Comparison of ENCODE assay signal across 9 cellular contexts in the genomic region with DNA sequence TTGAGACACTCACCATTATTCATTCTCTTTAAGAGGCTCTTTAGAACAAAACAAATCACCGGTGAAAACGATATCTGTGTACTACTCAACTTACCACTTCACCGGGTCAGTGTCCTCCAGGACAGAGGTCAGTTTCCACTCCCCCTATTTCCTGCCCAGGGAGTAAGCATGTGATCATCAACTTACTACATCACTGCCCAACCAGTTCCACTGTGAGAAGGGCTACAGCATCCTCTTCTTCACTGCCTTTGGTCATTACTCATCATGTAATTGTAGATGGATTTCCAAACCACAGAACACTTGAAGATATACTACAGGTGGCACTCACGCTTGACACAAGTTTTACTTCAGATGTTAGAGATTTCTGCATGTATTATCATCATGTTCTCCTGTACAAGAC. TPM values are rescaled to one million over a fixed set of nuclear protein-coding genes. Genes with fewer than 3 reads are reported as not detected.
DNase-seq lines count a peak whose midpoint lies in the region; ATAC-seq and TF ChIP-seq lines count a peak whose summit lies in the region.
"Had no signal": no experiment of that assay in that cellular context is flagged by ENCODE, and none has a peak within 500 bp of the region (broad histone marks: within the 10 kb centered on the region; RNA-seq: fewer than 3 reads in every experiment).

No MANE protein-coding gene starts in this region.

- no peak overlapping the region for H3K56ac ChIP-seq in H9 (ENCODE audit: insufficient read length, low read depth, low read length)

- H2AFZ ChIP-seq in H9 (ENCODE audit: low read length) (no peak overlapping the region), SK-N-SH (ENCODE audit: low read depth) (peak overlapping the region; percentile 73; the same call in 1 of the 2 replicates)

- DNase-seq in EL = peak; percentile 76
- no peak for DNase-seq in H9
- no peak for DNase-seq in SK-N-SH
- DNase-seq in kidney epithelial cell (ENCODE audit: low read depth) = peak; percentile 95
- DNase-seq in NCI-H128 (lab: John Stamatoyannopoulos, UW; ENCODE audit: unreplicated experiment) = no peak
- no peak for DNase-seq in OCI-M1 (lab: John Stamatoyannopoulos, UW)
- no peak for DNase-seq in NCI-H1092 treated with DMSO at 0.1 percent for 48 hours (lab: John Stamatoyannopoulos, UW)

- no peaks in the 10 kb centered on the region for H3K4me1 ChIP-seq in H9 (ENCODE audit: insufficient read depth, low read length)
- peaks cover 4 to 9% of the 10 kb centered on the region in 2 experiments; a peak in 2 of 4 replicates for H3K4me1 ChIP-seq in SK-N-SH (ENCODE audit: control insufficient read depth in 1 of 2, insufficient read depth in 2 of 2, low read depth in 1 of 2, low read length in 1 of 2)

- H3T11ph ChIP-seq in H9 (ENCODE audit: low read length) = no peak overlapping the region

- H2BK12ac ChIP-seq in H9 (ENCODE audit: insufficient read length, low read depth, low read length) = no peak overlapping the region

- peak in 1 of 2 experiments; percentile 17; a peak in 1 of 4 replicates for TF ChIP-seq EP300 in SK-N-SH (IDR thresholded peaks at IDR 0.05; ENCODE audit: borderline replicate concordance in 1 of 2, low read depth in 1 of 2, low read length in 1 of 2)

- H3K18ac ChIP-seq in H9 (ENCODE audit: insufficient read length, low read depth, low read length) = no peak overlapping the region

- H3K36me3 ChIP-seq in SK-N-SH (replicated peaks in 1 of 2; ENCODE audit: control insufficient read depth in 1 of 2, insufficient read depth in 2 of 2, low read length in 1 of 2) (no peaks in the 10 kb centered on the region), kidney epithelial cell (ENCODE audit: control insufficient read depth, insufficient read depth, low read length) (no peaks in the 10 kb centered on the region)

- H2BK120ac ChIP-seq in H9 (ENCODE audit: low read depth, low read length, poor library complexity, severe bottlenecking) = no peak overlapping the region

- H3K36me3 Mint-ChIP-seq in H9 (ENCODE audit: insufficient read depth in 1 of 3, low read depth in 3 of 3) = no peaks in the 10 kb centered on the region

- no peak overlapping the region for H3K4ac ChIP-seq in H9 (ENCODE audit: low read depth, low read length)

- H3K79me2 ChIP-seq in H9 (ENCODE audit: insufficient read depth, low read length) = no peaks in the 10 kb centered on the region
- no peaks in the 10 kb centered on the region for H3K79me2 ChIP-seq in SK-N-SH (ENCODE audit: insufficient read depth)

- no peak overlapping the region for H3K14ac ChIP-seq in H9 (ENCODE audit: insufficient read depth, low read length)

- H3K23me2 ChIP-seq in H9 (ENCODE audit: insufficient read length, low read depth, low read length, poor library complexity, severe bottlenecking) = peaks cover 6% of the 10 kb centered on the region

- H2BK20ac ChIP-seq in H9 (ENCODE audit: low read depth, low read length, poor library complexity, severe bottlenecking) = no peak overlapping the region

- no peak overlapping the region for H4K91ac ChIP-seq in H9 (ENCODE audit: insufficient read length, low read depth, low read length)

- POLR2A ChIA-PET in SK-N-SH (lab: Yijun Ruan, JAX) = no interaction called here

- CTCF ChIA-PET in SK-N-SH (lab: Yijun Ruan, JAX) = no interaction called here

- H3K9ac ChIP-seq in H9 (ENCODE audit: extremely low read depth, insufficient read length, low read length) = no peak overlapping the region
- no peak overlapping the region for H3K9ac ChIP-seq in SK-N-SH

- no peak overlapping the region for H4K8ac ChIP-seq in H9 (replicated peaks; ENCODE audit: insufficient read length, low read depth, low read length)

- no peak overlapping the region for H3K4me3 Mint-ChIP-seq in H9

- no peak for TF ChIP-seq RAD21 in SK-N-SH (IDR thresholded peaks at IDR 0.05; ENCODE audit: low read length)

- H3K79me1 ChIP-seq in H9 (ENCODE audit: insufficient read depth, low read depth, low read length, poor library complexity, severe bottlenecking) = no peaks in the 10 kb centered on the region

- H3K4me2 ChIP-seq in H9 (ENCODE audit: insufficient read depth, insufficient read length, low read length) (no peak overlapping the region), SK-N-SH (peak overlapping the region; percentile 70)

- peaks cover 8 to 10% of the 10 kb centered on the region in 2 experiments for H3K4me1 Mint-ChIP-seq in H9

- WGBS in H9 (ENCODE audit: extremely low coverage, insufficient read length, low lambda C conversion rate) = no CpG with 5 or more reads among the region's 4 CpGs
- 38% methylated on average over 4 of the region's 4 CpGs for WGBS in SK-N-SH (ENCODE audit: low lambda C conversion rate)

- H3K9me3 Mint-ChIP-seq in H9 = no peaks in the 10 kb centered on the region; a peak in 1 of 5 replicates

- no peak overlapping the region for H2AK5ac ChIP-seq in H9 (ENCODE audit: insufficient read length, low read length)

- H3F3A ChIP-seq in SK-N-SH (replicated peaks; ENCODE audit: insufficient read depth) = peaks cover 10% of the 10 kb centered on the region

- H3K4me3 ChIP-seq in SK-N-SH (ENCODE audit: low read depth in 2 of 2, low read length in 1 of 2) (peak overlapping the region in 1 of 2 experiments; percentile 29; a peak in 2 of 4 replicates), kidney epithelial cell (ENCODE audit: low read depth, low read length) (no peak overlapping the region)

- H3K27me3 ChIP-seq in H9 (ENCODE audit: insufficient read depth, low read length) (peaks cover 9% of the 10 kb centered on the region), SK-N-SH (ENCODE audit: insufficient read depth) (peaks cover 7% of the 10 kb centered on the region), kidney epithelial cell (ENCODE audit: control insufficient read depth, insufficient read depth, low read length) (no peaks in the 10 kb centered on the region)

- TF ChIP-seq CTCF in H9 (conservative IDR thresholded peaks at IDR 0.05) (no peak), SK-N-SH (IDR thresholded peaks at IDR 0.05) (no peak), kidney epithelial cell (IDR thresholded peaks at IDR 0.05; ENCODE audit: insufficient read depth, low read length, poor library complexity, severe bottlenecking) (no peak)

- peak overlapping the region; percentile 65 for H3K23ac ChIP-seq in H9 (ENCODE audit: insufficient read length, low read depth, low read length)

- ATAC-seq in HG03025 (IDR thresholded peaks at IDR 0.05; ENCODE audit: low FRiP score, unreplicated experiment) = no peak

- no peak overlapping the region for H3K27ac ChIP-seq in H9 (ENCODE audit: insufficient read length, low read depth, low read length)
- H3K27ac ChIP-seq in SK-N-SH (ENCODE audit: low read depth in 2 of 2, low read length in 1 of 2) = peak overlapping the region in 1 of 2 experiments; percentile 61; a peak in 2 of 4 replicates
- H3K27ac ChIP-seq: HL-60 had no signal

- H3K9me2 ChIP-seq in SK-N-SH = no peaks in the 10 kb centered on the region

- H2BK15ac ChIP-seq in H9 (ENCODE audit: low read depth, low read length) = no peak overlapping the region

- H2BK5ac ChIP-seq in H9 (ENCODE audit: insufficient read length, low read length) = no peak overlapping the region

- H3K9me3 ChIP-seq in H9 (ENCODE audit: control insufficient read depth, low read depth, low read length) (no peaks in the 10 kb centered on the region), SK-N-SH (no peaks in the 10 kb centered on the region)

- H4K20me1 ChIP-seq in H9 (ENCODE audit: control insufficient read depth, insufficient read depth, insufficient read length) (no peaks in the 10 kb centered on the region), SK-N-SH (ENCODE audit: insufficient read depth) (no peaks in the 10 kb centered on the region)

- H3K27me3 Mint-ChIP-seq in H9 (ENCODE audit: low read depth) = peaks cover 27% of the 10 kb centered on the region

- no peak overlapping the region for H3K27ac Mint-ChIP-seq in H9

- no peak overlapping the region for H4K5ac ChIP-seq in H9 (ENCODE audit: insufficient read length, low read depth, low read length)

TF ChIP-seq in SK-N-SH, 30 proteins besides CTCF, POLR2A, EP300 and RAD21 (continues in another document):
- TF ChIP-seq MEF2A (IDR thresholded peaks at IDR 0.05; ENCODE audit: borderline replicate concordance, low read depth) (no peak), JUND (IDR thresholded peaks at IDR 0.05) (peak; percentile 46), RXRA (IDR thresholded peaks at IDR 0.05; ENCODE audit: borderline replicate concordance, low read depth) (peak; percentile 92; the same call in 1 of the 2 replicates), PBX3 (IDR thresholded peaks at IDR 0.05) (peak; percentile 77), NFIC (IDR thresholded peaks at IDR 0.05; ENCODE audit: borderline replicate concordance) (no peak), TAF1 (IDR thresholded peaks at IDR 0.05; ENCODE audit: borderline replicate concordance, low read depth, low read length) (no peak), FOSL2 (IDR thresholded peaks at IDR 0.05; ENCODE audit: borderline replicate concordance, low read depth) (peak; percentile 57; the same call in 1 of the 2 replicates), TCF12 (IDR thresholded peaks at IDR 0.05) (peak; percentile 80)
- TF ChIP-seq, protein P1, sequence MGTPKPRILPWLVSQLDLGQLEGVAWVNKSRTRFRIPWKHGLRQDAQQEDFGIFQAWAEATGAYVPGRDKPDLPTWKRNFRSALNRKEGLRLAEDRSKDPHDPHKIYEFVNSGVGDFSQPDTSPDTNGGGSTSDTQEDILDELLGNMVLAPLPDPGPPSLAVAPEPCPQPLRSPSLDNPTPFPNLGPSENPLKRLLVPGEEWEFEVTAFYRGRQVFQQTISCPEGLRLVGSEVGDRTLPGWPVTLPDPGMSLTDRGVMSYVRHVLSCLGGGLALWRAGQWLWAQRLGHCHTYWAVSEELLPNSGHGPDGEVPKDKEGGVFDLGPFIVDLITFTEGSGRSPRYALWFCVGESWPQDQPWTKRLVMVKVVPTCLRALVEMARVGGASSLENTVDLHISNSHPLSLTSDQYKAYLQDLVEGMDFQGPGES (IDR thresholded peaks at IDR 0.05; ENCODE audit: low read depth, low read length) = no peak
- TF ChIP-seq, protein P2, sequence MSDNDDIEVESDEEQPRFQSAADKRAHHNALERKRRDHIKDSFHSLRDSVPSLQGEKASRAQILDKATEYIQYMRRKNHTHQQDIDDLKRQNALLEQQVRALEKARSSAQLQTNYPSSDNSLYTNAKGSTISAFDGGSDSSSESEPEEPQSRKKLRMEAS (IDR thresholded peaks at IDR 0.05; ENCODE audit: low read depth) = peak; percentile 35; the same call in 1 of the 2 replicates

RNA-seq across cellular contexts. Expression of gene TMCC3, which starts 5.7 kb away (rescaled TPM):
- total RNA-seq in H9 (2021) = 0.72 and 0.87 TPM in 2 replicates
- 0.42 and 0.53 TPM in 2 replicates for polyA plus RNA-seq in SK-N-SH (2012; rRNA removed)
- 0.62 and 0.68 TPM in 2 replicates for polyA plus RNA-seq in SK-N-SH (2012; cell fraction: cytosol; rRNA removed)
- 0.29 and 0.31 TPM in 2 replicates for polyA plus RNA-seq in SK-N-SH (2012; cell fraction: nucleus; rRNA removed)
- 22.8 and 24.1 TPM in 2 replicates for total RNA-seq in kidney epithelial cell

Comparison
In these comparisons a context has a peak if more than half of its experiments do, and no peak if none do; other contexts are left out.
1. DNase-seq: peak in EL (single experiment) and kidney epithelial cell (single experiment); none in H9 (single experiment), SK-N-SH (single experiment), NCI-H128 (single experiment), OCI-M1 (single experiment) and NCI-H1092 treated with DMSO at 0.1 percent for 48 hours (single experiment).
2. RNA of gene TMCC3, which starts 5.7 kb away (total RNA-seq): 22.8 to 24.1 TPM in kidney epithelial cell; 0.72 to 0.87 TPM in H9; every median in the first group is over 10 times any median in the second.